24 cellular contexts compared by ENCODE assay signal in the genomic region with DNA sequence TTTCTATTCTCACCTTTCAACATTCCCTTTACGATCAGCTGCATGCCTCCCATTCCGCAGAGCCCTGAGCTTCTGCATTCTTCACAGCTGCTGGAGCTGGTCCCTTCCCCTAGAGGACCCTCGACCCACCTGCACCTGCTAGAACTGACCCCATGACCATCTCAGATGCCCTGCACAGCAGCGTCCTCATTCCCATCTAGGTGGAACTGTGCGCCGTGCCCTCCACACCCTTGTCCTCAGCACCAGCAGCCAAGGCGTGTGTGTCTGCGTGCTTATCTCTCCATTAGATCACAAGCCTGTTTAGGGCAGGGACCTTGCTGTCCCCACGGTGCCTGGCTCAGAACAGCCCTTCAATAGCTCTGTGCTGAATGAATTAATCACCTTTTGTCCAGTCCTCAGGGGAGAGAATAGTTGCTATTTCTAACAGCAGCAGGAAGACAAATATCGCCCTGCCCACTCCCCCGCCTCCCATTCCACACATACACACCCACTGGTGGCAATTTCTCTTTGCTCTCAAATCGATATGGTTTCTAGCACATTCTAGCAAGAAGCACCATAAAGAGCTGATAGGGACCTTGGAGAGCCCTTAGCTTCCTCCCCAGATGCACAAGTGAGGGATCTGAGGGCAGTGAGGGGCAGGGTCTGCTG.
DNase-seq lines count a peak whose midpoint lies in the region; ATAC-seq and TF ChIP-seq lines count a peak whose summit lies in the region.
"Had no signal": no experiment of that assay in that cellular context is flagged by ENCODE, and none has a peak within 500 bp of the region (broad histone marks: within the 10 kb centered on the region; RNA-seq: fewer than 3 reads in every experiment).

No MANE protein-coding gene starts in this region.

- DNase-seq in NCI-H748 (lab: John Stamatoyannopoulos, UW; ENCODE audit: unreplicated experiment) (peak; percentile 53), NCI-H748 treated with DMSO at 0.1 percent for 48 hours (lab: John Stamatoyannopoulos, UW) (no peak), iPS-NIHi11 (ENCODE audit: low spot score) (peak; percentile 29), thyroid gland (no peak), HEK293T (ENCODE audit: extremely low spot score) (no peak), hepatic stellate cell (ENCODE audit: low spot score) (no peak)
- DNase-seq: activated CD4-positive, alpha-beta T cell treated with anti-CD3 and anti-CD28 coated beads, Interleukin-2, amount 10 ng/mL, durations not matched to agents 7 days and 5 days; COR-L47; effector CD8-positive, alpha-beta T cell; foreskin melanocyte; GOT3; mammary epithelial cell; NCI-H1105; NCI-H2171; NCI-H774; occipital lobe; PC-3 had no signal

- TF ChIP-seq POLR2A in thyroid gland (IDR thresholded peaks at IDR 0.05), result no peak

- POLR2A ChIA-PET in HEK293T (lab: Yijun Ruan, JAX), result no interaction called here

- H3K27me3 ChIP-seq in thyroid gland, result no peaks in the 10 kb centered on the region

- TF ChIP-seq CTCF in brain (conservative IDR thresholded peaks at IDR 0.05) (no peak), thyroid gland (IDR thresholded peaks at IDR 0.05) (no peak)

- H3K9me3 ChIP-seq in thyroid gland, result no peaks in the 10 kb centered on the region

- no peaks in the 10 kb centered on the region for H3K36me3 ChIP-seq in thyroid gland

- WGBS in thyroid gland, 2 donors, result 71 to 79% methylated on average over 12 of the region's 12 CpGs

- H3K36me3 Mint-ChIP-seq in brain, result no peaks in the 10 kb centered on the region
- H3K36me3 Mint-ChIP-seq: activated naive CD8-positive, alpha-beta T cell had no signal

- H3K4me3 ChIP-seq in thyroid gland (replicated peaks in 1 of 3), result no peak overlapping the region

- peaks cover 8% of the 10 kb centered on the region for H3K27me3 Mint-ChIP-seq in brain
- H3K27me3 Mint-ChIP-seq: activated naive CD8-positive, alpha-beta T cell had no signal

- ATAC-seq in HG03432 (IDR thresholded peaks at IDR 0.05; ENCODE audit: unreplicated experiment), result no peak
- ATAC-seq: activated T-helper 17 cell treated with anti-CD3 and anti-CD28 coated beads, Interleukin-2, amount 50 U/mL, for 72 hours; esophagus mucosa; PC-3 had no signal

- peaks cover 0 to 3% (median 0%) of the 10 kb centered on the region in 5 experiments for H3K9me3 Mint-ChIP-seq in brain
- H3K9me3 Mint-ChIP-seq: activated CD4-positive, alpha-beta T cell treated with anti-CD3 and anti-CD28 coated beads, Interleukin-2, amount 10 ng/mL, durations not matched to agents 7 days and 5 days; activated T-helper 17 cell treated with anti-CD3 and anti-CD28 coated beads, Interleukin-2, amount 50 U/mL, for 72 hours; T-helper 1 cell treated with Interleukin-12 subunit alpha and Interleukin-12 subunit beta and Interleukin-4 antibody, amounts not matched to agents 30 μg/mL and 1 μg/mL, for 36 hours had no signal

- H3K4me3 Mint-ChIP-seq in brain, result no peak overlapping the region
- H3K4me3 Mint-ChIP-seq: activated CD4-positive, alpha-beta T cell treated with anti-CD3 and anti-CD28 coated beads, Interleukin-2, amount 10 ng/mL, durations not matched to agents 7 days and 5 days; activated naive CD8-positive, alpha-beta T cell; activated T-helper 17 cell treated with anti-CD3 and anti-CD28 coated beads, Interleukin-2, amount 50 U/mL, for 72 hours; B cell; T-helper 1 cell treated with Interleukin-12 subunit alpha and Interleukin-12 subunit beta and Interleukin-4 antibody, amounts not matched to agents 30 μg/mL and 1 μg/mL, for 36 hours had no signal

- peak overlapping the region in 2 of 3 donors; percentile 8 to 27 for H3K27ac ChIP-seq in thyroid gland

- peaks cover 86% of the 10 kb centered on the region for H3K4me1 Mint-ChIP-seq in brain

- peak overlapping the region in 4 of 5 experiments; percentile 6 to 89 (median 74) for H3K27ac Mint-ChIP-seq in brain
- H3K27ac Mint-ChIP-seq: activated CD4-positive, alpha-beta T cell treated with anti-CD3 and anti-CD28 coated beads, Interleukin-2, amount 10 ng/mL, durations not matched to agents 7 days and 5 days; activated naive CD8-positive, alpha-beta T cell; activated T-helper 17 cell treated with anti-CD3 and anti-CD28 coated beads, Interleukin-2, amount 50 U/mL, for 72 hours; B cell; T-helper 1 cell treated with Interleukin-12 subunit alpha and Interleukin-12 subunit beta and Interleukin-4 antibody, amounts not matched to agents 30 μg/mL and 1 μg/mL, for 36 hours had no signal

- H3K4me1 ChIP-seq in thyroid gland, result peaks cover 2 to 29% of the 10 kb centered on the region in 2 donors

- intact Hi-C loops in thyroid gland (cut with DNase I), result no loop called here

- CTCF ChIA-PET in HEK293T (lab: Yijun Ruan, JAX), result interaction anchor here (0.8 kb wide), 1 partner anchor 11 kb away, joined by 3 read pairs; no protein-coding TSS in a partner anchor

TF ChIP-seq in HEK293T, 16 proteins besides CTCF, POLR2A, EP300 and RAD21:
- TF ChIP-seq TARDBP (IDR thresholded peaks at IDR 0.05) (no peak), BHLHE40 (IDR thresholded peaks at IDR 0.05; ENCODE audit: borderline replicate concordance) (no peak), ELF4 (IDR thresholded peaks at IDR 0.05) (no peak), FOXM1 (IDR thresholded peaks at IDR 0.05; ENCODE audit: borderline replicate concordance) (no peak)
TF ChIP-seq in HEK293T: peak in this region for 0.

Comparison
In these comparisons a context has a peak if more than half of its experiments do, and no peak if none do; other contexts are left out.
1. DNase-seq: peak in NCI-H748 (single experiment) and iPS-NIHi11 (single experiment); none in NCI-H748 treated with DMSO at 0.1 percent for 48 hours (single experiment), thyroid gland (0 of 2), HEK293T (single experiment) and hepatic stellate cell (single experiment).